ENCODE assay signal across 8 cellular contexts in the genomic region with DNA sequence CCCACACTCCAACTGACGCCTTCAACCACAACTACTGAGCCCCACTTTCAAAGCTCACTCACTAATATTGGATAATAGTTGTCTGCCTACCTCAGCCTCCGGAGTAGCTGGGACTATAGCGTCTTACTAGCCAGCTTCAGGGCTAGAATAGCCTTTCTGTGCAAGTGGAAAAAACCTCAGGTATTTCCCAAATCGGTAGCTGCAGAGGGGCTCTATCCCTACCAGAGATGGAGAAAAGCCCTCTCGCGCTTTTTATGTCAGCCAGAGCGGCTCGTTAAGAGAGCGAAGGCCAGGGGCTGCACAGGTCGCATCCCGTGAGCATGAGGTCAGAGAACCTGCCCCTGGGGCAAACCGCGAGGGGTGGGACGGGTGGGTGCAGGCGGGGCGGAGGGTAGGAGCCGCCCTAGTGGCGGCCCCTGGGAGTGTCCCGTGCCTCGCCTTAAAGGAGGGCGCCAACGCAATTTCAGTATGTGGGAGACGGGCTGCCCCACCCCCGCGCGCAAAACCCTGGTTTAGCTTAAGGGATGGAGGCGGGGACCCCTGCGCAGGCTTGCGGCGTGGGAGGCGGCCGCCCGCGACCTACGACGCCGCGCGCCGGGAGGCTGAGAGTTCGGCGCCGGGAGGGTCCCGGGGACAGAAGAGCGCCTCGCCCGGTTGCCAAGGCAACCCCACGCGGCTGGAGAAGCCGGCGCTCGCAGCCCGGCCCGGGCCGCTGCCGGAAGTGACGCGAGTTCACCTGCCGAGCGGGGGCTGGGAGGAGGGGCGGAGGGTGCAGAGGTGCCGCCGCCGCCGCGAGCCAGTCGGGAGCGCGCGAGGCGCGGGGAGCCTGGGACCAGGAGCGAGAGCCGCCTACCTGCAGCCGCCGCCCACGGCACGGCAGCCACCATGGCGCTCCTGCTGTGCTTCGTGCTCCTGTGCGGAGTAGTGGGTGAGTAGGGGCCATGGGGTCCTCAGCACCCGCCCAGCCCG. TPM values are rescaled to one million over a fixed set of nuclear protein-coding genes. Genes with fewer than 3 reads are reported as not detected.
DNase-seq lines count a peak whose midpoint lies in the region; ATAC-seq, FAIRE-seq and TF ChIP-seq lines count a peak whose summit lies in the region.

A gene (plus strand): TSS at position 799 of the 969 bp plus-strand sequence. CDS start 87 bp downstream, at position 886.

- peak; percentile 55 for TF ChIP-seq CTCF in RWPE1 (conservative IDR thresholded peaks at IDR 0.05; ENCODE audit: low read depth)
- TF ChIP-seq CTCF in pancreas (IDR thresholded peaks at IDR 0.05): peak; percentile 50 to 55 (median 52)
- peak in 4 of 5 experiments; percentile 22 to 51 (median 40) for TF ChIP-seq CTCF in tibial nerve (IDR thresholded peaks at IDR 0.05)

- WGBS in pancreas, 2 donors: 0 to 1% methylated on average over 75 to 83 of the region's 83 CpGs
- WGBS in tibial nerve, 2 donors: 1 to 2% methylated on average over 23 to 57 of the region's 83 CpGs

- no peaks in the 10 kb centered on the region for H3K9me3 ChIP-seq in pancreas
- no peaks in the 10 kb centered on the region for H3K9me3 ChIP-seq in tibial nerve

- H3K36me3 ChIP-seq in pancreas: no peaks in the 10 kb centered on the region
- H3K36me3 ChIP-seq in tibial nerve: no peaks in the 10 kb centered on the region

- TF ChIP-seq EP300 in tibial nerve (IDR thresholded peaks at IDR 0.05): no peak

- H3K27me3 Mint-ChIP-seq in activated naive CD4-positive, alpha-beta T cell treated with anti-CD3 and anti-CD28 coated beads for 36 hours (ENCODE audit: low read depth): peaks cover 23% of the 10 kb centered on the region

- H3K36me3 Mint-ChIP-seq in activated naive CD4-positive, alpha-beta T cell treated with anti-CD3 and anti-CD28 coated beads for 36 hours (ENCODE audit: low read depth): no peaks in the 10 kb centered on the region

- peak within 1 kb of the TSS; percentile 46 for H3K27ac ChIP-seq in RWPE1
- H3K27ac ChIP-seq in pancreas: peak within 1 kb of the TSS; percentile 94 to 98 (median 96)
- H3K27ac ChIP-seq in tibial nerve: peak within 1 kb of the TSS in 2 of 4 donors; percentile 5 to 78

- DNase-seq in COLO829 (ENCODE audit: low spot score): peak; percentile 51
- DNase-seq in HuH-7 (ENCODE audit: low spot score): peak; percentile 84
- DNase-seq in RWPE1 (ENCODE audit: low spot score): peak; percentile 84
- peak; percentile 81 for DNase-seq in activated naive CD4-positive, alpha-beta T cell treated with anti-CD3 and anti-CD28 coated beads for 36 hours
- DNase-seq in head of caudate nucleus: peak; percentile 46 to 94 (median 86)
- peak; percentile 90 to 97 (median 95) for DNase-seq in pancreas
- DNase-seq in tibial nerve (ENCODE audit: low spot score in 2 of 2): no peak

- no peak for FAIRE-seq in pancreas (lab: Jason Lieb, UNC)

- POLR2A ChIA-PET in RWPE1 (lab: Yijun Ruan, JAX; ENCODE audit: low non-redundant PET): interaction anchor here (1.3 kb wide), 1 partner anchor 75 kb away, joined by 4 read pairs; no protein-coding TSS in a partner anchor

- peaks cover 14% of the 10 kb centered on the region for H3K4me1 Mint-ChIP-seq in activated naive CD4-positive, alpha-beta T cell treated with anti-CD3 and anti-CD28 coated beads for 36 hours (ENCODE audit: low read depth)

- intact Hi-C loops in activated naive CD4-positive, alpha-beta T cell treated with anti-CD3 and anti-CD28 coated beads for 36 hours (cut with micrococcal nuclease): loop anchor here (1.0 to 5.0 kb wide), 6 partner anchors 24 to 306 kb away; a partner anchor contains a TSS
- intact Hi-C loops in head of caudate nucleus (cut with DNase I) (no loop called here), pancreas (cut with DNase I) (no loop called here)

- TF ChIP-seq POLR2A in tibial nerve (IDR thresholded peaks at IDR 0.05): no peak

- H3K4me1 ChIP-seq in pancreas: peaks cover 0 to 6% (median 0%) of the 10 kb centered on the region in 3 donors
- H3K4me1 ChIP-seq in tibial nerve: peaks cover 0 to 27% (median 7%) of the 10 kb centered on the region in 4 donors

- peak; percentile 83 for ATAC-seq in GM21515 (IDR thresholded peaks at IDR 0.05; ENCODE audit: unreplicated experiment)
- ATAC-seq in pancreas: peak; percentile 89 to 96 (median 94)

- H3K4me3 Mint-ChIP-seq in activated naive CD4-positive, alpha-beta T cell treated with anti-CD3 and anti-CD28 coated beads for 36 hours: peak within 1 kb of the TSS; percentile 80

- H3K27ac Mint-ChIP-seq in activated naive CD4-positive, alpha-beta T cell treated with anti-CD3 and anti-CD28 coated beads for 36 hours: no peak within 1 kb of the TSS

- H3K27me3 ChIP-seq in pancreas (no peaks in the 10 kb centered on the region), tibial nerve (peaks cover 0 to 15% of the 10 kb centered on the region in 2 donors)

- H3K4me3 ChIP-seq in pancreas (peak within 1 kb of the TSS; percentile 67 to 87 (median 79)), tibial nerve (peak within 1 kb of the TSS; percentile 54 to 74 (median 66))

- H3K9me3 Mint-ChIP-seq in activated naive CD4-positive, alpha-beta T cell treated with anti-CD3 and anti-CD28 coated beads for 36 hours: no peaks in the 10 kb centered on the region

- CTCF ChIA-PET in RWPE1 (lab: Yijun Ruan, JAX): interaction anchor here (0.6 to 0.9 kb wide), 5 partner anchors 20 to 120 kb away, joined by 3 to 8 read pairs (median 3); no protein-coding TSS in a partner anchor
- CTCF ChIA-PET in activated naive CD4-positive, alpha-beta T cell treated with anti-CD3 and anti-CD28 coated beads for 36 hours (lab: Charles Lee): interaction anchor here (0.9 to 1.6 kb wide), 2 partner anchors 9 to 13 kb away, joined by 6 read pairs; no protein-coding TSS in a partner anchor

RNA-seq across cellular contexts. Expression of the gene that starts here (rescaled TPM):
- under 1 TPM; 0.27 to 0.52 TPM for total RNA-seq in activated naive CD4-positive, alpha-beta T cell treated with anti-CD3 and anti-CD28 coated beads for 36 hours
- 10 to 100 TPM; 11.7 to 24.8 (median 16.4) TPM for total RNA-seq in pancreas
- polyA plus RNA-seq in pancreas: 1 to 10 TPM; 5.1 to 5.8 TPM
- 1 to 10 TPM in 2 of 4 donors, under 1 TPM in 2; 0.30 to 9.2 (median 1.5) TPM for total RNA-seq in tibial nerve

Comparison
In these comparisons a context has a peak if more than half of its experiments do, and no peak if none do; other contexts are left out.
1. Peak in DNase-seq in activated naive CD4-positive, alpha-beta T cell treated with anti-CD3 and anti-CD28 coated beads for 36 hours; RNA of the gene not detected or under 1 TPM.
2. DNase-seq: peak in COLO829 (single experiment), HuH-7 (single experiment), RWPE1 (single experiment), head of caudate nucleus (42 of 42) and pancreas (6 of 6); none in tibial nerve (0 of 2).
3. Peak in every context shown above with its lines, with median percentiles within 50 percentile points of each other: CTCF ChIP-seq.